In genomic region chr1:155012052-155012546, GRCh38 we compare ENCODE assay signal across 7 cellular contexts. TPM values are rescaled to one million over a fixed set of nuclear protein-coding genes. Genes with fewer than 3 reads are reported as not detected.
DNase-seq lines count a peak whose midpoint lies in the region; ATAC-seq, FAIRE-seq and TF ChIP-seq lines count a peak whose summit lies in the region.

No MANE protein-coding gene starts in this region.

- CTCF ChIA-PET in Calu3 (lab: Charles Lee), result interaction anchor here (0.7 kb wide), 1 partner anchor 38 kb away, joined by 14 read pairs; no protein-coding TSS in a partner anchor

- H3K23ac ChIP-seq in H9 (ENCODE audit: insufficient read length, low read depth, low read length), result no peak overlapping the region

- H3K27me3 Mint-ChIP-seq in H9 (ENCODE audit: low read depth) (no peaks in the 10 kb centered on the region), Calu3 (ENCODE audit: unreplicated experiment) (no peaks in the 10 kb centered on the region)

- H3K9ac ChIP-seq in H9 (ENCODE audit: extremely low read depth, insufficient read length, low read length) (no peak overlapping the region), keratinocyte (ENCODE audit: control insufficient read depth, extremely low read depth, insufficient read depth, low read length) (no peak overlapping the region)

- no peak overlapping the region for H3K18ac ChIP-seq in H9 (ENCODE audit: insufficient read length, low read depth, low read length)

- peaks cover 3% of the 10 kb centered on the region; the same call in 1 of the 2 replicates for H3K4me1 ChIP-seq in H9 (ENCODE audit: insufficient read depth, low read length)
- H3K4me1 ChIP-seq in keratinocyte (ENCODE audit: control insufficient read depth, extremely low read depth, insufficient read depth, low read length), result peaks cover 76% of the 10 kb centered on the region

- H3K56ac ChIP-seq in H9 (ENCODE audit: insufficient read length, low read depth, low read length), result no peak overlapping the region

- peaks cover 36 to 63% of the 10 kb centered on the region in 2 experiments for H3K4me1 Mint-ChIP-seq in H9
- H3K4me1 Mint-ChIP-seq in Calu3 (ENCODE audit: low read depth, unreplicated experiment), result peaks cover 14% of the 10 kb centered on the region

- H2BK15ac ChIP-seq in H9 (ENCODE audit: low read depth, low read length), result no peak overlapping the region

- H3K4me2 ChIP-seq in H9 (ENCODE audit: insufficient read depth, insufficient read length, low read length) (no peak overlapping the region), keratinocyte (ENCODE audit: control insufficient read depth, extremely low read depth, insufficient read depth, low read depth, low read length) (peak overlapping the region; percentile 27)

- H3K36me3 ChIP-seq in bronchial epithelial cell (ENCODE audit: control insufficient read depth, insufficient read depth, low read length), result peaks cover 46% of the 10 kb centered on the region
- H3K36me3 ChIP-seq in keratinocyte (ENCODE audit: control insufficient read depth in 2 of 2, extremely low read depth in 1 of 2, insufficient read depth in 2 of 2, low read length in 2 of 2), result peaks cover 26 to 53% of the 10 kb centered on the region in 2 experiments

- ATAC-seq in GM18502 (IDR thresholded peaks at IDR 0.05; ENCODE audit: poor library complexity, unreplicated experiment), result no peak

- H2AK5ac ChIP-seq in H9 (ENCODE audit: insufficient read length, low read length), result no peak overlapping the region

- no peak for FAIRE-seq in bronchial epithelial cell (lab: Jason Lieb, UNC)
- peak; percentile 62 for FAIRE-seq in keratinocyte (lab: Jason Lieb, UNC)

- no peak overlapping the region for H3T11ph ChIP-seq in H9 (ENCODE audit: low read length)

- H3K9me3 Mint-ChIP-seq in H9, result no peaks in the 10 kb centered on the region; a peak in 1 of 5 replicates
- no peaks in the 10 kb centered on the region for H3K9me3 Mint-ChIP-seq in Calu3 (ENCODE audit: low read depth, unreplicated experiment)

- H3K27me3 ChIP-seq in H9 (ENCODE audit: insufficient read depth, low read length), result no peaks in the 10 kb centered on the region
- H3K27me3 ChIP-seq in bronchial epithelial cell (ENCODE audit: control insufficient read depth, insufficient read depth, low read length), result no peaks in the 10 kb centered on the region
- H3K27me3 ChIP-seq in keratinocyte (ENCODE audit: control insufficient read depth, extremely low read depth, insufficient read depth, low read length), result no peaks in the 10 kb centered on the region

- H3K79me2 ChIP-seq in H9 (ENCODE audit: insufficient read depth, low read length), result no peaks in the 10 kb centered on the region; the same call in 1 of the 2 replicates
- peaks cover 43% of the 10 kb centered on the region for H3K79me2 ChIP-seq in keratinocyte (ENCODE audit: control insufficient read depth, insufficient read depth, low read length)

- dilution Hi-C loops in keratinocyte (cut with MboI; ENCODE audit: extremely low pct_ligation_motif_present, low sequenced_read_pairs), result no loop called here

- H4K20me1 ChIP-seq in H9 (ENCODE audit: control insufficient read depth, insufficient read depth, insufficient read length) (no peaks in the 10 kb centered on the region), keratinocyte (ENCODE audit: control insufficient read depth, extremely low read depth, insufficient read depth, low read length) (peaks cover 6% of the 10 kb centered on the region)

- H4K8ac ChIP-seq in H9 (replicated peaks; ENCODE audit: insufficient read length, low read depth, low read length), result no peak overlapping the region

- no peak overlapping the region for H2BK120ac ChIP-seq in H9 (ENCODE audit: low read depth, low read length, poor library complexity, severe bottlenecking)

- BruUV-seq in Calu3 (replicated peaks; lab: Mats Ljungman, UMichigan), result no TSS peak

- H2BK12ac ChIP-seq in H9 (ENCODE audit: insufficient read length, low read depth, low read length), result no peak overlapping the region

- DNase-seq in H9 (peak; percentile 98), NCI-H510A treated with DMSO at 0.1 percent for 48 hours (lab: John Stamatoyannopoulos, UW) (peak; percentile 92), bronchial epithelial cell (ENCODE audit: low read depth) (peak; percentile 76), keratinocyte (ENCODE audit: low read depth, low spot score) (no peak), Calu3 (no peak)

- intact Hi-C loops in Calu3 (cut with micrococcal nuclease; ENCODE audit: unreplicated experiment), result no loop called here

- no peak for TF ChIP-seq CTCF in H9 (conservative IDR thresholded peaks at IDR 0.05)
- TF ChIP-seq CTCF in bronchial epithelial cell (IDR thresholded peaks at IDR 0.05; ENCODE audit: insufficient read depth, low read length, severe bottlenecking), result no peak
- no peak for TF ChIP-seq CTCF in keratinocyte (optimal IDR thresholded peaks at IDR 0.05 in 1 of 3, IDR thresholded peaks at IDR 0.05 in 1 of 3, conservative IDR thresholded peaks at IDR 0.05 in 1 of 3; ENCODE audit: extremely low read depth in 1 of 3, insufficient read depth in 2 of 3, low read length in 3 of 3)
- no peak for TF ChIP-seq CTCF in Calu3 (IDR thresholded peaks at IDR 0.05; ENCODE audit: unreplicated experiment)

- no peak overlapping the region for H3K4ac ChIP-seq in H9 (ENCODE audit: low read depth, low read length)

- no peaks in the 10 kb centered on the region for H3K9me1 ChIP-seq in keratinocyte (ENCODE audit: control insufficient read depth, extremely low read depth, insufficient read depth, low read length)

- H3K27ac Mint-ChIP-seq in H9 (peak overlapping the region; percentile 72 to 96 (median 94); a peak in 6 of 7 replicates), Calu3 (ENCODE audit: unreplicated experiment) (no peak overlapping the region)

- H3K9me3 ChIP-seq in H9 (ENCODE audit: control insufficient read depth, low read depth, low read length) (no peaks in the 10 kb centered on the region), keratinocyte (ENCODE audit: control insufficient read depth, low read depth, low read length) (no peaks in the 10 kb centered on the region)

- H2BK20ac ChIP-seq in H9 (ENCODE audit: low read depth, low read length, poor library complexity, severe bottlenecking), result no peak overlapping the region

- H3K79me1 ChIP-seq in H9 (ENCODE audit: insufficient read depth, low read depth, low read length, poor library complexity, severe bottlenecking), result no peaks in the 10 kb centered on the region

- H3K27ac ChIP-seq in H9 (ENCODE audit: insufficient read length, low read depth, low read length) (no peak overlapping the region), keratinocyte (ENCODE audit: control insufficient read depth, insufficient read depth, low read length) (no peak overlapping the region), temporal lobe (ENCODE audit: low read depth, low read length) (peak overlapping the region; percentile 82)

- H3K36me3 Mint-ChIP-seq in H9 (ENCODE audit: insufficient read depth in 1 of 3, low read depth in 3 of 3) (peaks cover 8 to 33% (median 18%) of the 10 kb centered on the region in 3 experiments; a peak in 6 of 7 replicates), Calu3 (ENCODE audit: insufficient read depth, unreplicated experiment) (peaks cover 28% of the 10 kb centered on the region)

- H3K4me3 Mint-ChIP-seq in H9 (peak overlapping the region; percentile 39 to 57; a peak in 3 of 5 replicates), Calu3 (ENCODE audit: low read depth, unreplicated experiment) (no peak overlapping the region)

- no peak overlapping the region for H4K91ac ChIP-seq in H9 (ENCODE audit: insufficient read length, low read depth, low read length)

- no peak overlapping the region for H4K5ac ChIP-seq in H9 (ENCODE audit: insufficient read length, low read depth, low read length)

- H2AFZ ChIP-seq in H9 (ENCODE audit: low read length), result no peak overlapping the region
- H2AFZ ChIP-seq in keratinocyte (ENCODE audit: control insufficient read depth, low read length), result no peak overlapping the region

- H3K23me2 ChIP-seq in H9 (ENCODE audit: insufficient read length, low read depth, low read length, poor library complexity, severe bottlenecking), result no peaks in the 10 kb centered on the region

- WGBS in H9 (ENCODE audit: extremely low coverage, insufficient read length, low lambda C conversion rate), result no CpG with 5 or more reads among the region's 9 CpGs

- H2BK5ac ChIP-seq in H9 (ENCODE audit: insufficient read length, low read length), result no peak overlapping the region

- no peak overlapping the region for H3K14ac ChIP-seq in H9 (ENCODE audit: insufficient read depth, low read length)

- no peak overlapping the region for H3K4me3 ChIP-seq in bronchial epithelial cell (ENCODE audit: low read depth, low read length)
- no peak overlapping the region for H3K4me3 ChIP-seq in keratinocyte (ENCODE audit: control insufficient read depth in 2 of 3, extremely low read depth in 1 of 3, insufficient read depth in 2 of 3, low read depth in 1 of 3, low read length in 3 of 3)

RNA-seq across cellular contexts. Expression of gene ZBTB7B, which starts 9.5 kb away (rescaled TPM):
- total RNA-seq in H9 (2021) (33.5 and 38.3 TPM in 2 replicates), bronchial epithelial cell (46.1 and 112 TPM in 2 replicates), temporal lobe (1.5 TPM), Calu3 (2022) (64.7 and 64.9 TPM in 2 replicates)
- 15.3 to 51.8 TPM (median 20.9 TPM) in 3 replicates for polyA plus RNA-seq in keratinocyte
- 13.9 TPM for polyA plus RNA-seq in keratinocyte (2011; ENCODE audit: low read depth)
- polyA plus RNA-seq in keratinocyte (2011; cell fraction: cytosol; rRNA removed), result 15.2 and 26.3 TPM in 2 replicates
- polyA plus RNA-seq in keratinocyte (2011; cell fraction: nucleus; rRNA removed), result 54.4 and 57.6 TPM in 2 replicates
- 21.0 and 51.7 TPM in 2 replicates for polyA plus RNA-seq in keratinocyte (2012; ENCODE audit: low replicate concordance)
- polyA minus RNA-seq in keratinocyte, result 21.3 to 40.8 TPM (median 37.0 TPM) in 3 replicates
- polyA minus RNA-seq in keratinocyte (2011; cell fraction: cytosol; rRNA and poly(A)+ RNA removed), result 72.1 TPM
- 40.6 and 48.0 TPM in 2 replicates for polyA minus RNA-seq in keratinocyte (2011; cell fraction: nucleus; rRNA and poly(A)+ RNA removed)

RNA-seq across cellular contexts. Expression of gene LENEP, which starts 18.7 kb away (rescaled TPM):
- total RNA-seq in H9 (2021) (1.4 and 2.8 TPM in 2 replicates), bronchial epithelial cell (0.51 TPM in 1 of 2 replicates, not detected in the other), temporal lobe (not detected), Calu3 (2022) (1.1 and 1.5 TPM in 2 replicates)
- polyA plus RNA-seq in keratinocyte, result not detected in 3 replicates
- not detected for polyA plus RNA-seq in keratinocyte (2011; ENCODE audit: low read depth)
- not detected in 2 replicates for polyA plus RNA-seq in keratinocyte (2011; cell fraction: cytosol; rRNA removed)
- polyA plus RNA-seq in keratinocyte (2011; cell fraction: nucleus; rRNA removed), result 0.51 TPM in 1 of 2 replicates, not detected in the other
- not detected in 2 replicates for polyA plus RNA-seq in keratinocyte (2012; ENCODE audit: low replicate concordance)
- 1.2 to 1.5 TPM in 2 of 3 replicates, not detected in the other for polyA minus RNA-seq in keratinocyte
- not detected for polyA minus RNA-seq in keratinocyte (2011; cell fraction: cytosol; rRNA and poly(A)+ RNA removed)
- polyA minus RNA-seq in keratinocyte (2011; cell fraction: nucleus; rRNA and poly(A)+ RNA removed), result not detected in 2 replicates

RNA-seq across cellular contexts. Expression of gene DCST2, which starts 21.5 kb away (rescaled TPM):
- 0.35 and 0.44 TPM in 2 replicates for total RNA-seq in H9 (2021)
- under 0.01 and 0.13 TPM in 2 replicates for total RNA-seq in bronchial epithelial cell
- polyA plus RNA-seq in keratinocyte, result 0.11 to 0.46 TPM (median 0.14 TPM) in 3 replicates
- 0.20 TPM for polyA plus RNA-seq in keratinocyte (2011; ENCODE audit: low read depth)
- 0.06 TPM in 1 of 2 replicates, not detected in the other for polyA plus RNA-seq in keratinocyte (2011; cell fraction: cytosol; rRNA removed)
- polyA plus RNA-seq in keratinocyte (2011; cell fraction: nucleus; rRNA removed), result 1.0 and 1.1 TPM in 2 replicates
- 0.13 and 1.3 TPM in 2 replicates for polyA plus RNA-seq in keratinocyte (2012; ENCODE audit: low replicate concordance)
- 0.16 TPM in 1 of 3 replicates, not detected in the others for polyA minus RNA-seq in keratinocyte
- polyA minus RNA-seq in keratinocyte (2011; cell fraction: cytosol; rRNA and poly(A)+ RNA removed), result not detected
- polyA minus RNA-seq in keratinocyte (2011; cell fraction: nucleus; rRNA and poly(A)+ RNA removed), result not detected in 2 replicates
- total RNA-seq in temporal lobe, result not detected
- total RNA-seq in Calu3 (2022), result 1.4 and 1.5 TPM in 2 replicates

RNA-seq across cellular contexts. Expression of gene DCST1, which starts 21.5 kb away (rescaled TPM):
- total RNA-seq in H9 (2021) (not detected in 2 replicates), bronchial epithelial cell (not detected in 2 replicates), temporal lobe (0.25 TPM), Calu3 (2022) (0.17 TPM in 1 of 2 replicates, not detected in the other)
- 0.05 TPM in 1 of 3 replicates, not detected in the others for polyA plus RNA-seq in keratinocyte
- polyA plus RNA-seq in keratinocyte (2011; ENCODE audit: low read depth), result not detected
- not detected in 2 replicates for polyA plus RNA-seq in keratinocyte (2011; cell fraction: cytosol; rRNA removed)
- polyA plus RNA-seq in keratinocyte (2011; cell fraction: nucleus; rRNA removed), result 0.11 and 0.27 TPM in 2 replicates
- polyA plus RNA-seq in keratinocyte (2012; ENCODE audit: low replicate concordance), result 0.14 TPM in 1 of 2 replicates, not detected in the other
- polyA minus RNA-seq in keratinocyte, result 0.43 TPM in 1 of 3 replicates, not detected in the others
- not detected for polyA minus RNA-seq in keratinocyte (2011; cell fraction: cytosol; rRNA and poly(A)+ RNA removed)
- polyA minus RNA-seq in keratinocyte (2011; cell fraction: nucleus; rRNA and poly(A)+ RNA removed), result not detected in 2 replicates

RNA-seq across cellular contexts. Expression of gene FLAD1, which starts 29.0 kb away (rescaled TPM):
- 97.0 and 102 TPM in 2 replicates for total RNA-seq in H9 (2021)
- 40.8 and 49.3 TPM in 2 replicates for total RNA-seq in bronchial epithelial cell
- 44.7 to 101 TPM (median 51.4 TPM) in 3 replicates for polyA plus RNA-seq in keratinocyte
- polyA plus RNA-seq in keratinocyte (2011; ENCODE audit: low read depth), result 39.1 TPM
- polyA plus RNA-seq in keratinocyte (2011; cell fraction: cytosol; rRNA removed), result 46.5 and 61.9 TPM in 2 replicates
- 99.8 and 124 TPM in 2 replicates for polyA plus RNA-seq in keratinocyte (2011; cell fraction: nucleus; rRNA removed)
- polyA plus RNA-seq in keratinocyte (2012; ENCODE audit: low replicate concordance), result 54.2 and 66.7 TPM in 2 replicates
- polyA minus RNA-seq in keratinocyte, result 68.7 to 133 TPM (median 68.8 TPM) in 3 replicates
- polyA minus RNA-seq in keratinocyte (2011; cell fraction: cytosol; rRNA and poly(A)+ RNA removed), result 74.1 TPM
- 39.9 and 40.5 TPM in 2 replicates for polyA minus RNA-seq in keratinocyte (2011; cell fraction: nucleus; rRNA and poly(A)+ RNA removed)
- total RNA-seq in temporal lobe, result 9.8 TPM
- total RNA-seq in Calu3 (2022), result 74.3 and 75.1 TPM in 2 replicates

Comparison
In these comparisons a context has a peak if more than half of its experiments do, and no peak if none do; other contexts are left out.
1. DNase-seq: peak in H9 (single experiment), NCI-H510A treated with DMSO at 0.1 percent for 48 hours (single experiment) and bronchial epithelial cell (single experiment); none in keratinocyte (single experiment) and Calu3 (single experiment).
2. RNA of gene ZBTB7B, which starts 9.5 kb away (total RNA-seq): 64.7 to 64.9 TPM in Calu3, 46.1 to 112 TPM in bronchial epithelial cell and 33.5 to 38.3 TPM in H9; 1.5 TPM in temporal lobe (single experiment); every median in the first group is over 10 times any median in the second.